In the genomic region with DNA sequence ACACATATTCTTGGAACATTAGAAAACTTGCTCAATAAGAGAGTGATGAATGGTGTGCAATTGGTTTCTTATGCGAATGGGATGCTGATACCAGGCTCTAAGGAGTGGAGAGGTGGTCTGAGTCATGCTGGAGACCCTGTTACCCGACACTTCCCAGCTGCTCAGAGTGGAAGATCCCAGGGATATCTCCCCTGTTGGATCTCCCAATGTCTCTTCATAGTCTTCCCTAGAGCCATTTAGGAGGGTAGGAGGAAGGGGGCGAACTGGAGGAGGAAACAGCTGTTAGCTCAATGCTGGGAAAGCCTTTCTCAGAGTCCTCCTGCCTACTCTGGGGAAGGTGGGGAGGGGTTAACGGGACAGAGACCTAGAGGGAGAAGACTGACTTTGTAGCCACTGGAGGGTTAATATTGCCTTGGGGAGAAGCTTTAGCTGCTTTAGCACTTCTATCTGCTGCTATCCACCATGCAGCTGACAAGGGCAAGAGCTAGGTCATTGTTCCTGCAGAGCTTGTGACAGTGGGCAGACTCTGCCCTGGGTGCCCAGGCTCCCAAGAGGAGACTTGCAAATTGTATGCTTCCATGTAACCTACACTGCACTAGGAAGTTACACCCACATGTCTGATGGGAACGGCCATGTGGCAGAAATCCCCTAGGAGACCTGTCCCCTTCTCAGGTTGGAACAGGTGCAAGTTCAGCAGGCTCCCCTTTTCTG, we compare ENCODE assay signal across 18 cellular contexts.
"Had no signal": no experiment of that assay in that cellular context is flagged by ENCODE, and none has a peak within 500 bp of the region (broad histone marks: within the 10 kb centered on the region; RNA-seq: fewer than 3 reads in every experiment).

No MANE protein-coding gene starts in this region.

- H3K27ac ChIP-seq: coronary artery, psoas muscle, thoracic aorta had no signal

- H3K9me3 ChIP-seq: psoas muscle, thoracic aorta had no signal

- H3K36me3 Mint-ChIP-seq: activated naive CD8-positive, alpha-beta T cell treated with anti-CD3 and anti-CD28 coated beads for 36 hours; stimulated activated effector memory CD8-positive, alpha-beta T cell treated with anti-CD3 and anti-CD28 coated beads, Interleukin-12 subunit alpha, Interleukin-12 subunit beta, amount 100 ng/mL, for 72 hours had no signal

- H3K4me1 Mint-ChIP-seq: activated CD4-positive, alpha-beta T cell treated with anti-CD3 and anti-CD28 coated beads, Interleukin-2, amount 10 ng/mL, durations not matched to agents 7 days and 5 days; activated naive CD8-positive, alpha-beta T cell treated with anti-CD3 and anti-CD28 coated beads for 36 hours; stimulated activated effector memory CD8-positive, alpha-beta T cell treated with anti-CD3 and anti-CD28 coated beads, Interleukin-12 subunit alpha, Interleukin-12 subunit beta, amount 100 ng/mL, for 72 hours had no signal

- ATAC-seq: psoas muscle; stimulated activated effector memory CD8-positive, alpha-beta T cell treated with anti-CD3 and anti-CD28 coated beads, Interleukin-12 subunit alpha, Interleukin-12 subunit beta, amount 100 ng/mL, for 72 hours had no signal

- H3K36me3 ChIP-seq: thoracic aorta had no signal

- FAIRE-seq: endothelial cell of umbilical vein, islet of Langerhans had no signal

- H3K4me3 Mint-ChIP-seq: activated CD4-positive, alpha-beta T cell treated with anti-CD3 and anti-CD28 coated beads, Interleukin-2, amount 10 ng/mL, durations not matched to agents 7 days and 5 days; activated naive CD8-positive, alpha-beta T cell treated with anti-CD3 and anti-CD28 coated beads for 36 hours; brain; central memory CD8-positive, alpha-beta T cell; nephron progenitor cell; stimulated activated effector memory CD8-positive, alpha-beta T cell treated with anti-CD3 and anti-CD28 coated beads, Interleukin-12 subunit alpha, Interleukin-12 subunit beta, amount 100 ng/mL, for 72 hours; T-helper 2 cell treated with Interferon-gamma antibody and Interleukin-4, amounts not matched to agents 5 μg/mL and 100 μg/mL, for 36 hours had no signal

- H3K27ac Mint-ChIP-seq: activated CD4-positive, alpha-beta T cell treated with anti-CD3 and anti-CD28 coated beads, Interleukin-2, amount 10 ng/mL, durations not matched to agents 7 days and 5 days; activated naive CD8-positive, alpha-beta T cell treated with anti-CD3 and anti-CD28 coated beads for 36 hours; brain; nephron progenitor cell; stimulated activated effector memory CD8-positive, alpha-beta T cell treated with anti-CD3 and anti-CD28 coated beads, Interleukin-12 subunit alpha, Interleukin-12 subunit beta, amount 100 ng/mL, for 72 hours; T-helper 2 cell treated with Interferon-gamma antibody and Interleukin-4, amounts not matched to agents 5 μg/mL and 100 μg/mL, for 36 hours had no signal

- H3K9me3 Mint-ChIP-seq: activated CD4-positive, alpha-beta T cell treated with anti-CD3 and anti-CD28 coated beads, Interleukin-2, amount 10 ng/mL, durations not matched to agents 7 days and 5 days; activated naive CD8-positive, alpha-beta T cell treated with anti-CD3 and anti-CD28 coated beads for 36 hours; central memory CD8-positive, alpha-beta T cell; T-helper 2 cell treated with Interferon-gamma antibody and Interleukin-4, amounts not matched to agents 5 μg/mL and 100 μg/mL, for 36 hours had no signal

- H3K4me3 ChIP-seq: coronary artery, psoas muscle, thoracic aorta had no signal

- DNase-seq: activated CD4-positive, alpha-beta T cell treated with anti-CD3 and anti-CD28 coated beads, Interleukin-2, amount 10 ng/mL, durations not matched to agents 7 days and 5 days; activated CD8-positive, alpha-beta memory T cell treated with anti-CD3 and anti-CD28 coated beads, Interleukin-2, amount 50 U/mL, for 48 hours; activated gamma-delta T cell treated with Interleukin-2 at 50 U/mL for 16 hours; activated naive CD8-positive, alpha-beta T cell treated with anti-CD3 and anti-CD28 coated beads for 36 hours; amygdala; effector CD4-positive, alpha-beta T cell; foreskin melanocyte; mesenchymal stem cell; nephron progenitor cell; psoas muscle had no signal
